Comparison of ENCODE assay signal across 11 cellular contexts in genomic region chr11:64765291-64765803, GRCh38. TPM values are rescaled to one million over a fixed set of nuclear protein-coding genes. Genes with fewer than 3 reads are reported as not detected.
DNase-seq lines count a peak whose midpoint lies in the region; ATAC-seq and TF ChIP-seq lines count a peak whose summit lies in the region.
"Had no signal": no experiment of that assay in that cellular context is flagged by ENCODE, and none has a peak within 500 bp of the region (broad histone marks: within the 10 kb centered on the region; RNA-seq: fewer than 3 reads in every experiment).

No MANE protein-coding gene starts in this region.

- CTCF ChIA-PET in GM10248 (lab: Yijun Ruan, JAX), result interaction anchor here (2.3 kb wide), 1 partner anchor 21 kb away, joined by 8 read pairs; the partner anchor contains the start of gene RASGRP2

- TF ChIP-seq CTCF in GM12872 (IDR thresholded peaks at IDR 0.05; ENCODE audit: insufficient read depth, low read depth, low read length), result peak; percentile 28; the same call in 1 of the 3 replicates
- peak; percentile 37 for TF ChIP-seq CTCF in kidney epithelial cell (IDR thresholded peaks at IDR 0.05; ENCODE audit: insufficient read depth, low read length, poor library complexity, severe bottlenecking)
- no peak for TF ChIP-seq CTCF in GM10248 (IDR thresholded peaks at IDR 0.05; ENCODE audit: control extremely low read depth, extremely low read depth, low read depth, missing control alignments)

- peaks cover 13% of the 10 kb centered on the region for H3K36me3 ChIP-seq in kidney epithelial cell (ENCODE audit: control insufficient read depth, insufficient read depth, low read length)

- H3K36me3 Mint-ChIP-seq in activated naive CD8-positive, alpha-beta T cell treated with anti-CD3 and anti-CD28 coated beads, Interleukin-2, amount 10 ng/mL, durations not matched to agents 7 days and 5 days, result peaks cover 48% of the 10 kb centered on the region

- peak overlapping the region; percentile 88 for H3K27ac Mint-ChIP-seq in activated naive CD8-positive, alpha-beta T cell treated with anti-CD3 and anti-CD28 coated beads, Interleukin-2, amount 10 ng/mL, durations not matched to agents 7 days and 5 days

- no peak for ATAC-seq in activated naive CD8-positive, alpha-beta T cell treated with anti-CD3 and anti-CD28 coated beads, Interleukin-2, amount 10 ng/mL, durations not matched to agents 7 days and 5 days (ENCODE audit: low read depth)

- no peak overlapping the region for H3K4me3 ChIP-seq in kidney epithelial cell (ENCODE audit: low read depth, low read length)
- H3K4me3 ChIP-seq: HAP-1 had no signal

- DNase-seq in 8988T (peak; percentile 32), kidney epithelial cell (ENCODE audit: low read depth) (no peak), inferior parietal cortex (ENCODE audit: extremely low spot score) (no peak), GM10248 (ENCODE audit: extremely low spot score) (no peak), COLO829 (ENCODE audit: low spot score) (no peak), NCI-H2171 (lab: John Stamatoyannopoulos, UW) (no peak)
- DNase-seq in activated naive CD8-positive, alpha-beta T cell treated with anti-CD3 and anti-CD28 coated beads, Interleukin-2, amount 10 ng/mL, durations not matched to agents 7 days and 5 days, result peak; percentile 34
- DNase-seq: GDM1, Kasumi-1 had no signal

- peak overlapping the region; percentile 80 for H3K4me3 Mint-ChIP-seq in activated naive CD8-positive, alpha-beta T cell treated with anti-CD3 and anti-CD28 coated beads, Interleukin-2, amount 10 ng/mL, durations not matched to agents 7 days and 5 days

- H3K27me3 ChIP-seq in kidney epithelial cell (ENCODE audit: control insufficient read depth, insufficient read depth, low read length), result no peaks in the 10 kb centered on the region

- POLR2A ChIA-PET in activated naive CD8-positive, alpha-beta T cell treated with anti-CD3 and anti-CD28 coated beads, Interleukin-2, amount 10 ng/mL, durations not matched to agents 7 days and 5 days (lab: Charles Lee), result interaction anchor here (1.9 to 14.2 kb wide), 3 partner anchors 10 to 20 kb away, joined by 4 to 278 read pairs (median 157); partner anchors contain the start of genes RASGRP2 and SF1
- POLR2A ChIA-PET in GM10248 (lab: Yijun Ruan, JAX), result no interaction called here

- H3K9me3 Mint-ChIP-seq in activated naive CD8-positive, alpha-beta T cell treated with anti-CD3 and anti-CD28 coated beads, Interleukin-2, amount 10 ng/mL, durations not matched to agents 7 days and 5 days, result no peaks in the 10 kb centered on the region

- no peaks in the 10 kb centered on the region for H3K27me3 Mint-ChIP-seq in activated naive CD8-positive, alpha-beta T cell treated with anti-CD3 and anti-CD28 coated beads, Interleukin-2, amount 10 ng/mL, durations not matched to agents 7 days and 5 days

- peaks cover 70% of the 10 kb centered on the region for H3K4me1 Mint-ChIP-seq in activated naive CD8-positive, alpha-beta T cell treated with anti-CD3 and anti-CD28 coated beads, Interleukin-2, amount 10 ng/mL, durations not matched to agents 7 days and 5 days

RNA-seq across cellular contexts. Expression of gene PYGM, which starts 5.6 kb away (rescaled TPM):
- total RNA-seq in activated naive CD8-positive, alpha-beta T cell treated with anti-CD3 and anti-CD28 coated beads, Interleukin-2, amount 10 ng/mL, durations not matched to agents 7 days and 5 days, result 1 to 10 TPM; 3.8 to 7.2 TPM
- total RNA-seq in kidney epithelial cell, result 0.17 and 0.27 TPM in 2 replicates

RNA-seq across cellular contexts. Expression of gene SF1, which starts 13.0 kb away (rescaled TPM):
- 100 to 1,000 TPM; 519 to 524 TPM for total RNA-seq in activated naive CD8-positive, alpha-beta T cell treated with anti-CD3 and anti-CD28 coated beads, Interleukin-2, amount 10 ng/mL, durations not matched to agents 7 days and 5 days
- 194 and 216 TPM in 2 replicates for total RNA-seq in kidney epithelial cell

RNA-seq across cellular contexts. Expression of gene RASGRP2, which starts 21.4 kb away (rescaled TPM):
- total RNA-seq in activated naive CD8-positive, alpha-beta T cell treated with anti-CD3 and anti-CD28 coated beads, Interleukin-2, amount 10 ng/mL, durations not matched to agents 7 days and 5 days, result 100 to 1,000 TPM; 159 to 162 TPM
- total RNA-seq in kidney epithelial cell, result 0.41 and 0.96 TPM in 2 replicates

RNA-seq across cellular contexts. Expression of gene MAP4K2, which starts 37.7 kb away (rescaled TPM):
- 10 to 100 TPM; 92.0 to 96.2 TPM for total RNA-seq in activated naive CD8-positive, alpha-beta T cell treated with anti-CD3 and anti-CD28 coated beads, Interleukin-2, amount 10 ng/mL, durations not matched to agents 7 days and 5 days
- total RNA-seq in kidney epithelial cell, result 33.2 and 40.6 TPM in 2 replicates

RNA-seq across cellular contexts. Expression of gene NRXN2, which starts 42.4 kb away (rescaled TPM):
- under 1 TPM in 1 of 2 experiments, not detected in 1; 0.36 TPM for total RNA-seq in activated naive CD8-positive, alpha-beta T cell treated with anti-CD3 and anti-CD28 coated beads, Interleukin-2, amount 10 ng/mL, durations not matched to agents 7 days and 5 days
- total RNA-seq in kidney epithelial cell, result not detected in 2 replicates

Comparison
In these comparisons a context has a peak if more than half of its experiments do, and no peak if none do; other contexts are left out.
1. DNase-seq: peak in 8988T (single experiment) and activated naive CD8-positive, alpha-beta T cell treated with anti-CD3 and anti-CD28 coated beads, Interleukin-2, amount 10 ng/mL, durations not matched to agents 7 days and 5 days (single experiment); none in kidney epithelial cell (single experiment), inferior parietal cortex (single experiment), GM10248 (single experiment), COLO829 (single experiment) and NCI-H2171 (single experiment).
2. RNA of gene RASGRP2, which starts 21.4 kb away (total RNA-seq): 159 to 162 TPM in activated naive CD8-positive, alpha-beta T cell treated with anti-CD3 and anti-CD28 coated beads, Interleukin-2, amount 10 ng/mL, durations not matched to agents 7 days and 5 days; 0.41 to 0.96 TPM in kidney epithelial cell; every median in the first group is over 10 times any median in the second.